In the genomic region with DNA sequence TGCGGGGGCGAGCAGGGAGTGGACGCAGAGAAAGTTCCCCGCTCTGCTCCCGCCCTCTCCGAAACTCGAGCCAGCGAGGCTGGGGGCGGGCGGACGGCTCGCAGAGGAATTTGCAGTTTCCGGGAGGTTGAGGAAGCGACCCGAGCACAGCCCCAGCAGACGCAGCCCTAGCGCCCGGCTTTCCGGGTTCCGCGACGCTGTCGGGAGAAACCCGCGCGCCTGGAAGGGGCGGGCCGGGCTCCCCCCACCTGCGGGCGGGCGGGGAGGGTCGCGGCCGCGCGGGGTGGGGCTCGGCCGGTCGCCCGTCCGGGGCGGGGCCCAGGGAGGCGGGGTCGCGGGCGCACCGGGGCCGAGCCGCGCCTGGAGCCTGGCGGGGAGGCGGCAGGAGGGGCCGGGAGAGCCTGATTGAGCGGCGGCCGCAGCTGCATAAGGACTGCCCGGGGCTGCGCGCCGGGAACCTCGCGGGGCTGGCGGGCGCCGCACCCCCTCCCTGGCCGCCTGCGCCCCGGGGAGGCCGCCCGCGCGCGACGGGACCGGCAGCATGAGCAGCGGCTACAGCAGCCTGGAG, we compare ENCODE assay signal across 8 cellular contexts. TPM values are rescaled to one million over a fixed set of nuclear protein-coding genes. Genes with fewer than 3 reads are reported as not detected.
DNase-seq lines count a peak whose midpoint lies in the region; ATAC-seq, FAIRE-seq and TF ChIP-seq lines count a peak whose summit lies in the region.

TSS of gene RASSF3 (plus strand) at position 404 of the 568 bp plus-strand sequence. CDS start at position 542, 138 bp downstream.

- TF ChIP-seq CTCF in tibial nerve (IDR thresholded peaks at IDR 0.05) = no peak

- H3K4me1 ChIP-seq in SJCRH30 (no peaks in the 10 kb centered on the region), tibial nerve (peaks cover 0 to 29% (median 4%) of the 10 kb centered on the region in 4 donors)

- peak; percentile 56 for ATAC-seq in GM19452 (IDR thresholded peaks at IDR 0.05; ENCODE audit: unreplicated experiment)
- peak; percentile 57 for ATAC-seq in HG03571 (IDR thresholded peaks at IDR 0.05; ENCODE audit: unreplicated experiment)

- H3K9me3 ChIP-seq in SJCRH30 (replicated peaks) (no peaks in the 10 kb centered on the region), tibial nerve (no peaks in the 10 kb centered on the region)

- FAIRE-seq in frontal cortex (lab: Jason Lieb, UNC) = no peak

- WGBS in tibial nerve, 2 donors = 0 to 2% methylated on average over 1 to 40 of the region's 76 CpGs

- peak in 1 of 2 donors; percentile 10 for TF ChIP-seq EP300 in tibial nerve (IDR thresholded peaks at IDR 0.05)

- peak in 1 of 2 donors; percentile 46 for TF ChIP-seq POLR2A in tibial nerve (IDR thresholded peaks at IDR 0.05)

- peak within 1 kb of the TSS; percentile 95 for H3K4me3 ChIP-seq in SJCRH30
- peak within 1 kb of the TSS; percentile 78 to 98 (median 87) for H3K4me3 ChIP-seq in tibial nerve

- H3K36me3 ChIP-seq in SJCRH30 (no peaks in the 10 kb centered on the region), tibial nerve (no peaks in the 10 kb centered on the region)

- DNase-seq in COLO668 (lab: John Stamatoyannopoulos, UW; ENCODE audit: unreplicated experiment) (peak; percentile 88), SJCRH30 (peak; percentile 83 to 88), activated gamma-delta T cell treated with Interleukin-2 at 50 U/mL for 16 hours (peak; percentile 65), frontal cortex (ENCODE audit: low spot score in 2 of 2) (peak; percentile 68 to 79), occipital lobe (lab: John Stamatoyannopoulos, UW) (peak; percentile 23), tibial nerve (ENCODE audit: low spot score in 2 of 2) (peak; percentile 8 to 17)

- H3K27ac ChIP-seq in SJCRH30 = peak within 1 kb of the TSS; percentile 98
- H3K27ac ChIP-seq in tibial nerve = peak within 1 kb of the TSS; percentile 76 to 91 (median 88)

- H3K27me3 ChIP-seq in SJCRH30 (no peaks in the 10 kb centered on the region), tibial nerve (no peaks in the 10 kb centered on the region)

RNA-seq across cellular contexts. Expression of gene RASSF3, which starts in this region (rescaled TPM):
- 25.3 and 27.2 TPM in 2 replicates for total RNA-seq in SJCRH30 (2014; rRNA removed; shearing (Covaris generic))
- 5.7 TPM for total RNA-seq in frontal cortex
- total RNA-seq in occipital lobe = 6.1 TPM
- total RNA-seq in tibial nerve = 10 to 100 TPM; 14.7 to 18.3 (median 16.7) TPM

Comparison
In these comparisons a context has a peak if more than half of its experiments do, and no peak if none do; other contexts are left out.
1. Peak in every context shown above with its lines: DNase-seq, ATAC-seq, H3K4me3 ChIP-seq and H3K27ac ChIP-seq.
2. DNase-seq: peak in every context shown above with its lines; median percentile 88 in COLO668; 86 in SJCRH30; 74 in frontal cortex; 65 in activated gamma-delta T cell treated with Interleukin-2 at 50 U/mL for 16 hours; 23 in occipital lobe; 12 in tibial nerve.